ENCODE assay signal across 17 cellular contexts in the genomic region with DNA sequence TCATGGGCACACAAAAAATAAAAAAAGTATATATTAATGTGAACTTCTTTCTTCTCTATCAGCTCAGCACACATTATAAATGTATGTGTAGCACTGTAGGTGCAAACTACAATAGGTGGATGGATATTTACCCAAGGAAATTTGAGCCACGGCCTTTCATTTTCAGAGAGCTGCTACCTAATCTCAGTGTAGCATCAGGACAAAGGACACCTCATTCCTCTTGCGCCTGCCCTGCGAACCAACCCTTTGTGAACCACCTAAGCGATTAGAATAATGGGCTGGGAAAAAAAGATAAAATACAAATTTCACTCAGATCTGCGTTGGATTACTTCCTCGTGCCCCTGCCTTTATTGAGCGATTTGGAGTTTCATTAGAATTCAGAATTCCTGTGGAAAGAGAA.
DNase-seq lines count a peak whose midpoint lies in the region; ATAC-seq, FAIRE-seq and TF ChIP-seq lines count a peak whose summit lies in the region.
"Had no signal": no experiment of that assay in that cellular context is flagged by ENCODE, and none has a peak within 500 bp of the region (broad histone marks: within the 10 kb centered on the region; RNA-seq: fewer than 3 reads in every experiment).

No MANE protein-coding gene starts in this region.

- POLR2A ChIA-PET in HepG2 (lab: Yijun Ruan, JAX), result no interaction called here

- no peak overlapping the region; the same call in 1 of the 2 replicates for H3K4me2 ChIP-seq in HepG2 (ENCODE audit: low read depth, low read length)
- H3K4me2 ChIP-seq: BLaER1 treated with 17β-estradiol and CSF1 and Interleukin-3, amounts not matched to agents 10 nM and 100 nM had no signal

- no peaks in the 10 kb centered on the region for H3K79me2 ChIP-seq in HepG2 (ENCODE audit: insufficient read depth, low read length)

- TF ChIP-seq RAD21 in HepG2 (CRISPR knock-in tag; IDR thresholded peaks at IDR 0.05), result no peak

- H3K4me1 ChIP-seq in HepG2 (ENCODE audit: insufficient read depth, low read length) (0 out of 2 replicates have a peak, but pooled peaks cover 14% of the 10 kb centered on the region), right lobe of liver (no peaks in the 10 kb centered on the region), ectodermal cell (ENCODE audit: control insufficient read depth, insufficient read depth, low read length) (peaks cover 19% of the 10 kb centered on the region), heart left ventricle (no peaks in the 10 kb centered on the region), pancreas (no peaks in the 10 kb centered on the region)
- H3K4me1 ChIP-seq: BLaER1 treated with 17β-estradiol and CSF1 and Interleukin-3, amounts not matched to agents 10 nM and 100 nM; left ventricle myocardium inferior had no signal

- 1% methylated on average over 7 of the region's 7 CpGs for WGBS in HepG2 (ENCODE audit: low lambda C conversion rate)
- WGBS in right lobe of liver (ENCODE audit: insufficient coverage, low coverage, low lambda C conversion rate, missing lambda C conversion rate), result 19% methylated on average over 7 of the region's 7 CpGs
- 35 to 44% methylated on average over 7 of the region's 7 CpGs for WGBS in ectodermal cell, 2 experiments
- WGBS in heart left ventricle, 4 donors, result 51 to 67% (median 56%) methylated on average over 7 of the region's 7 CpGs
- WGBS in pancreas, 2 donors, result 17 to 20% methylated on average over 7 of the region's 7 CpGs

- TF ChIP-seq CTCF in HepG2 (CRISPR knock-in tag; IDR thresholded peaks at IDR 0.05) (no peak), right lobe of liver (IDR thresholded peaks at IDR 0.05) (no peak), heart left ventricle (IDR thresholded peaks at IDR 0.05) (no peak), pancreas (IDR thresholded peaks at IDR 0.05) (no peak)

- BruUV-seq in HepG2 (replicated peaks; lab: Mats Ljungman, UMichigan), result no TSS peak

- CTCF ChIA-PET in HepG2 (lab: Yijun Ruan, JAX; ENCODE audit: low intra/inter-chr PET ratio, low total read pairs), result no interaction called here

- no peak for TF ChIP-seq POLR2A in HepG2 (IDR thresholded peaks at IDR 0.05; ENCODE audit: insufficient read depth in 1 of 2, low read depth in 2 of 2, low read length in 2 of 2)
- TF ChIP-seq POLR2A in right lobe of liver (IDR thresholded peaks at IDR 0.05), result no peak
- no peak for TF ChIP-seq POLR2A in heart left ventricle (IDR thresholded peaks at IDR 0.05)

- no peaks in the 10 kb centered on the region for H3K27me3 ChIP-seq in HepG2 (ENCODE audit: control insufficient read depth in 1 of 2, insufficient read depth in 2 of 2, low read length in 2 of 2)
- H3K27me3 ChIP-seq in right lobe of liver, result no peaks in the 10 kb centered on the region
- H3K27me3 ChIP-seq in ectodermal cell (ENCODE audit: control insufficient read depth, insufficient read depth, low read length, poor library complexity, severe bottlenecking), result no peaks in the 10 kb centered on the region
- peaks cover 0 to 48% (median 3%) of the 10 kb centered on the region in 9 donors for H3K27me3 ChIP-seq in heart left ventricle
- H3K27me3 ChIP-seq in pancreas, result peaks cover 0 to 20% (median 8%) of the 10 kb centered on the region in 4 donors

- H2AFZ ChIP-seq in HepG2 (ENCODE audit: low read length), result no peak overlapping the region

- FAIRE-seq in HepG2 (lab: Jason Lieb, UNC) (no peak), pancreas (lab: Jason Lieb, UNC) (no peak)
- FAIRE-seq: urothelium cell line had no signal

- no peak overlapping the region for H3K9ac ChIP-seq in HepG2 (ENCODE audit: insufficient read depth, low read depth, low read length)
- H3K9ac ChIP-seq: BLaER1 treated with 17β-estradiol and CSF1 and Interleukin-3, amounts not matched to agents 10 nM and 100 nM had no signal

- H4K20me1 ChIP-seq in HepG2 (ENCODE audit: insufficient read depth, low read length), result no peaks in the 10 kb centered on the region
- H4K20me1 ChIP-seq: BLaER1 treated with 17β-estradiol and CSF1 and Interleukin-3, amounts not matched to agents 10 nM and 100 nM had no signal

- intact Hi-C loops in HepG2 (cut with micrococcal nuclease; ENCODE audit: unreplicated experiment), result no loop called here
- intact Hi-C loops in right lobe of liver (cut with DNase I), result no loop called here
- intact Hi-C loops in heart left ventricle (cut with DNase I), result no loop called here
- intact Hi-C loops in pancreas (cut with DNase I), result no loop called here

- H3K27ac ChIP-seq in HepG2 (ENCODE audit: extremely low read length, insufficient read depth, low read length) (no peak overlapping the region), right lobe of liver (no peak overlapping the region), ectodermal cell (ENCODE audit: insufficient read depth, low read depth, low read length, poor library complexity, severe bottlenecking) (peak overlapping the region; percentile 56), heart left ventricle (no peak overlapping the region), pancreas (no peak overlapping the region)
- H3K27ac ChIP-seq: BLaER1 treated with 17β-estradiol and CSF1 and Interleukin-3, amounts not matched to agents 10 nM and 100 nM; coronary artery; left ventricle myocardium inferior; neutrophil had no signal

- DNase-seq in HepG2 (ENCODE audit: low spot score) (no peak), right lobe of liver (no peak), NCI-H526 (lab: John Stamatoyannopoulos, UW) (peak; percentile 25 to 74), heart left ventricle (no peak), pancreas (no peak)
- no peak for DNase-seq in activated CD4-positive, alpha-beta T cell treated with anti-CD3 and anti-CD28 coated beads for 48 hours
- DNase-seq: activated CD4-positive, alpha-beta T cell treated with anti-CD3 and anti-CD28 coated beads, Interleukin-2, amount 50 U/mL, for 1 hour; GDM1; immature natural killer cell; left ventricle myocardium inferior; NCI-H1105 had no signal

- H3K4me3 ChIP-seq in HepG2 (replicated peaks in 1 of 3; ENCODE audit: insufficient read depth in 1 of 3, low read depth in 2 of 3, low read length in 3 of 3), result no peak overlapping the region
- H3K4me3 ChIP-seq in right lobe of liver, result no peak overlapping the region
- peak overlapping the region; percentile 4 for H3K4me3 ChIP-seq in ectodermal cell (ENCODE audit: insufficient read depth, low read depth, low read length)
- no peak overlapping the region for H3K4me3 ChIP-seq in heart left ventricle
- H3K4me3 ChIP-seq in pancreas, result no peak overlapping the region
- H3K4me3 ChIP-seq: BLaER1 treated with 17β-estradiol and CSF1 and Interleukin-3, amounts not matched to agents 10 nM and 100 nM; coronary artery; left ventricle myocardium inferior had no signal

- H3K9me3 ChIP-seq in HepG2 (ENCODE audit: low read length) (no peaks in the 10 kb centered on the region), right lobe of liver (no peaks in the 10 kb centered on the region), ectodermal cell (ENCODE audit: control insufficient read depth, low read length) (no peaks in the 10 kb centered on the region), heart left ventricle (no peaks in the 10 kb centered on the region), pancreas (no peaks in the 10 kb centered on the region)
- H3K9me3 ChIP-seq: BLaER1 treated with 17β-estradiol and CSF1 and Interleukin-3, amounts not matched to agents 10 nM and 100 nM; left ventricle myocardium inferior; neutrophil had no signal

- in situ Hi-C loops in HepG2 (cut with HindIII; ENCODE audit: extremely low pct_ligation_motif_present, low pct_unique_long_range_greater_than_20kb), result no loop called here

- H3K36me3 ChIP-seq in HepG2 (replicated peaks in 1 of 2; ENCODE audit: control insufficient read depth in 1 of 2, insufficient read depth in 2 of 2, low read length in 2 of 2), result no peaks in the 10 kb centered on the region
- H3K36me3 ChIP-seq in right lobe of liver, result no peaks in the 10 kb centered on the region
- no peaks in the 10 kb centered on the region for H3K36me3 ChIP-seq in ectodermal cell (ENCODE audit: control insufficient read depth, insufficient read depth, low read length)
- no peaks in the 10 kb centered on the region for H3K36me3 ChIP-seq in heart left ventricle
- H3K36me3 ChIP-seq in pancreas, result no peaks in the 10 kb centered on the region
- H3K36me3 ChIP-seq: BLaER1 treated with 17β-estradiol and CSF1 and Interleukin-3, amounts not matched to agents 10 nM and 100 nM; left ventricle myocardium inferior; neutrophil had no signal

- ATAC-seq in HepG2 (peak; percentile 56; the same call in 1 of the 3 replicates), right lobe of liver (no peak), heart left ventricle (no peak), HG03571 (IDR thresholded peaks at IDR 0.05; ENCODE audit: unreplicated experiment) (no peak), pancreas (no peak)

- TF ChIP-seq EP300 in HepG2 (IDR thresholded peaks at IDR 0.05; ENCODE audit: low read depth in 2 of 2, low read length in 2 of 2) (no peak), HepG2 (CRISPR knock-in tag; IDR thresholded peaks at IDR 0.05; ENCODE audit: borderline replicate concordance) (no peak)

TF ChIP-seq in HepG2, 621 proteins besides CTCF, POLR2A, EP300 and RAD21 (continues in another document):
- TF ChIP-seq MXI1 (IDR thresholded peaks at IDR 0.05; ENCODE audit: borderline replicate concordance, low read depth, low read length), result no peak
- no peak for TF ChIP-seq TOE1 (CRISPR knock-in tag; IDR thresholded peaks at IDR 0.05)
- TF ChIP-seq CENPX (CRISPR knock-in tag; IDR thresholded peaks at IDR 0.05), result no peak
- TF ChIP-seq ZNF12 (CRISPR knock-in tag; IDR thresholded peaks at IDR 0.05), result no peak
- TF ChIP-seq RFX5 (IDR thresholded peaks at IDR 0.05; ENCODE audit: low read depth, low read length), result no peak
- TF ChIP-seq, protein P1, sequence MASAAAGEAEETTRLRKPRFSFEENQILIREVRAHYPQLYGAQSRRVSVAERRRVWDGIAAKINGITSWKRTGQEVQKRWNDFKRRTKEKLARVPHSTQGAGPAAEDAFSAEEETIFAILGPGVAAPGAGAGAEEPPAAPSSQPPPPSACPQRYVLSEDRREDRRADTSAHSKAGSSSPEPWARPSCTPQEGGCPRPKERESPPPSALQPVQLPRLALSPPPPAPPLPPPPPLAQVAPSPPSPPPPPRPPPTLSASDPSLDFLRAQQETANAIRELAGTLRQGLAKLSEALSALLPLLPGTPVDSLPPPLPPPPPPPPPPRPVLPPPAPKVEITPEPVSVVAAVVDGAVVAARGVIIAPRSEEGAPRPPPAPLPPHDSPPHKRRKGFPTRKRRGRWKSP (CRISPR knock-in tag; IDR thresholded peaks at IDR 0.05), result no peak
- no peak for TF ChIP-seq FIP1L1 (IDR thresholded peaks at IDR 0.05; ENCODE audit: borderline replicate concordance, insufficient read depth, low read depth, low read length)
- no peak for TF ChIP-seq ARNT2 (CRISPR knock-in tag; IDR thresholded peaks at IDR 0.05; ENCODE audit: low read depth)
- TF ChIP-seq IRX3 (CRISPR knock-in tag; IDR thresholded peaks at IDR 0.05; ENCODE audit: borderline replicate concordance, low read depth), result no peak

Comparison
In these comparisons a context has a peak if more than half of its experiments do, and no peak if none do; other contexts are left out.
1. DNase-seq: peak in NCI-H526 (2 of 2); none in HepG2 (single experiment), right lobe of liver (0 of 3), heart left ventricle (0 of 5), activated CD4-positive, alpha-beta T cell treated with anti-CD3 and anti-CD28 coated beads for 48 hours (single experiment) and pancreas (0 of 6).